12 cellular contexts compared by ENCODE assay signal in the genomic region with DNA sequence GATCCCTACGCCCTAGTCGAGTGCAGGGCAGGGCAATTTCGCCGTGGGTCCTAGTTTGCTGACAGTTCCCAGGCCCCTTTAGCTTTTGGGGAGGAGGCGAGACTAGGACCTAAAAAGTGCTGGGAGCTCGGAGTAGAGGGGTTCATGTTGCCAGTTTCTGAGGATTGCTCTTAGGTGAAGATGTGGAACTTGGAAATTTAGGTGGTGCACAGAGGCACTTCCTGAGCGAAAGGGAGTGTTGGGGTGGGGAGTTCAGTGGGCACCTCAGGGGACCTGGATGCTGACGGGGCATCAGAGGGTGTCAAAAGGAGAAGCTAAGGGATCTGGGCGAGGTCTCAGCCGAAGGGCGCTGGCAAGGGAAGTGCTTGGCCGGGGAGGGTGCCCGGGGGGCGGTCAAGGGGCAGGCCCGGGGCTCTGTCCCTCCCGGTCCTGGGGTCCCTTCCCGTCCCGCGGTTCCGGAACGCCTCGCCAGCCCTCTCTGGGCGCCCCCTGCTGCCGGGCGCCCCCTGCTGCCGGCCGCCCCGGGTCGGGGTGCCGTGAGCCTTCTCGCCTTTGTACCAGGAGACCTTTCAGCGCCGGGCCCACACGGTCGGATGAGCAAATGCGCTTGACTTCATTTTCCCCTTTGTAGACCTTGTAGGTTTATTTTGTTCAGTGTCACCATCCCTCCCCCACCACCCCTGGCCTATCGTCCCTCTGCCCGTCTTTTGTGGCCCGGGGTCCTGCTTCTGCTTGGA. TPM values are rescaled to one million over a fixed set of nuclear protein-coding genes. Genes with fewer than 3 reads are reported as not detected.
DNase-seq lines count a peak whose midpoint lies in the region; ATAC-seq and TF ChIP-seq lines count a peak whose summit lies in the region.
"Had no signal": no experiment of that assay in that cellular context is flagged by ENCODE, and none has a peak within 500 bp of the region (broad histone marks: within the 10 kb centered on the region; RNA-seq: fewer than 3 reads in every experiment).

No MANE protein-coding gene starts in this region.

- H3K18ac ChIP-seq in trophoblast cell (ENCODE audit: low read length), result no peak overlapping the region

- no peak overlapping the region for H3K4me3 ChIP-seq in trophoblast cell (ENCODE audit: low read depth, low read length)

- no peak overlapping the region for H3K27ac Mint-ChIP-seq in endothelial cell (ENCODE audit: unreplicated experiment)

- peak overlapping the region; percentile 60 for H3K4me3 Mint-ChIP-seq in endothelial cell (ENCODE audit: unreplicated experiment)

- no CpG with 5 or more reads among the region's 39 CpGs for WGBS in trophoblast cell (ENCODE audit: extremely low coverage, insufficient coverage, insufficient read length)

- H3K36me3 Mint-ChIP-seq in endothelial cell (ENCODE audit: low read depth, unreplicated experiment), result peaks cover 3% of the 10 kb centered on the region

- H3K4me1 ChIP-seq in trophoblast cell (ENCODE audit: control insufficient read depth in 1 of 2, insufficient read depth in 2 of 2, low read length in 2 of 2), result peaks cover 0 to 6% of the 10 kb centered on the region in 2 experiments

- no peak for ATAC-seq in GM21360 (IDR thresholded peaks at IDR 0.05; ENCODE audit: unreplicated experiment)

- peaks cover 36% of the 10 kb centered on the region for H3K27me3 Mint-ChIP-seq in endothelial cell (ENCODE audit: unreplicated experiment)

- no peak overlapping the region for H4K91ac ChIP-seq in trophoblast cell (ENCODE audit: low read depth, low read length)

- no peaks in the 10 kb centered on the region for H3K79me1 ChIP-seq in trophoblast cell (ENCODE audit: low read length)

- no peak overlapping the region for H4K8ac ChIP-seq in trophoblast cell (ENCODE audit: low read depth, low read length)

- H3K4me2 ChIP-seq in trophoblast cell (ENCODE audit: low read length), result peak overlapping the region; percentile 33

- H3K36me3 ChIP-seq in trophoblast cell (ENCODE audit: control insufficient read depth in 1 of 2, insufficient read depth in 2 of 2, low read length in 2 of 2), result no peaks in the 10 kb centered on the region
- H3K36me3 ChIP-seq: neutrophil had no signal

- no peak overlapping the region for H3K23ac ChIP-seq in trophoblast cell (ENCODE audit: low read length)

- no peak overlapping the region for H3K4ac ChIP-seq in trophoblast cell (ENCODE audit: low read depth, low read length)

- no peak overlapping the region for H3K9ac ChIP-seq in trophoblast cell (ENCODE audit: low read length)

- H2AK5ac ChIP-seq in trophoblast cell (ENCODE audit: low read length), result no peak overlapping the region

- no peak overlapping the region for H2AFZ ChIP-seq in trophoblast cell (ENCODE audit: insufficient read depth, low read length, poor library complexity)

- H3K4me1 Mint-ChIP-seq in endothelial cell (ENCODE audit: unreplicated experiment), result peaks cover 34% of the 10 kb centered on the region

- DNase-seq in GM10266 (ENCODE audit: extremely low spot score), result no peak
- DNase-seq in endothelial cell (ENCODE audit: low spot score), result peak; percentile 54
- no peak for DNase-seq in trophoblast cell
- no peak for DNase-seq in NCI-H1694 treated with DMSO at 0.1 percent for 48 hours (lab: John Stamatoyannopoulos, UW)
- DNase-seq in glomerular visceral epithelial cell (ENCODE audit: extremely low spot score), result no peak
- DNase-seq: NCI-H1930; stimulated activated CD4-positive, alpha-beta T cell treated with anti-CD3 and anti-CD28 coated beads, Interleukin-12 subunit alpha, Interleukin-12 subunit beta, amount 100 ng/mL, for 4 hours had no signal

- no peak overlapping the region for H3K14ac ChIP-seq in trophoblast cell (ENCODE audit: low read length)

- H3K27ac ChIP-seq in trophoblast cell (ENCODE audit: low read depth, low read length), result no peak overlapping the region
- H3K27ac ChIP-seq: epithelial cell of prostate, neutrophil had no signal

- H2BK5ac ChIP-seq in trophoblast cell (ENCODE audit: low read depth, low read length, poor library complexity), result no peak overlapping the region

- H2BK12ac ChIP-seq in trophoblast cell (ENCODE audit: low read length), result no peak overlapping the region

- peaks cover 76% of the 10 kb centered on the region for H3K27me3 ChIP-seq in trophoblast cell (ENCODE audit: insufficient read depth, low read length)

- TF ChIP-seq CTCF in GM10266 (IDR thresholded peaks at IDR 0.05; ENCODE audit: control insufficient read depth, insufficient read depth, low read depth, missing control alignments), result peak; percentile 20
- peak; percentile 17; the same call in 1 of the 2 replicates for TF ChIP-seq CTCF in LNCAP (IDR thresholded peaks at IDR 0.05)
- peak; percentile 36 for TF ChIP-seq CTCF in endothelial cell (IDR thresholded peaks at IDR 0.05; ENCODE audit: unreplicated experiment)

- H3K9me3 Mint-ChIP-seq in endothelial cell (ENCODE audit: unreplicated experiment), result no peaks in the 10 kb centered on the region

- no peak overlapping the region for H2BK120ac ChIP-seq in trophoblast cell (ENCODE audit: insufficient read depth, low read length, poor library complexity)

- H3K79me2 ChIP-seq in trophoblast cell (ENCODE audit: control insufficient read depth, insufficient read depth, low read length, poor library complexity), result no peaks in the 10 kb centered on the region

- peaks cover 7% of the 10 kb centered on the region for H3K9me3 ChIP-seq in trophoblast cell (ENCODE audit: insufficient read depth, low read depth, low read length)
- H3K9me3 ChIP-seq: neutrophil had no signal

- H4K12ac ChIP-seq in trophoblast cell (ENCODE audit: low read depth, low read length), result no peak overlapping the region

RNA-seq across cellular contexts. Expression of a gene that starts 3.0 kb away (rescaled TPM):
- not detected for total RNA-seq in endothelial cell (ENCODE audit: unreplicated experiment)
- not detected in 2 replicates for polyA plus RNA-seq in trophoblast cell (2013)
- polyA plus RNA-seq: keratinocyte had no signal
